15 cellular contexts compared by ENCODE assay signal in the genomic region with DNA sequence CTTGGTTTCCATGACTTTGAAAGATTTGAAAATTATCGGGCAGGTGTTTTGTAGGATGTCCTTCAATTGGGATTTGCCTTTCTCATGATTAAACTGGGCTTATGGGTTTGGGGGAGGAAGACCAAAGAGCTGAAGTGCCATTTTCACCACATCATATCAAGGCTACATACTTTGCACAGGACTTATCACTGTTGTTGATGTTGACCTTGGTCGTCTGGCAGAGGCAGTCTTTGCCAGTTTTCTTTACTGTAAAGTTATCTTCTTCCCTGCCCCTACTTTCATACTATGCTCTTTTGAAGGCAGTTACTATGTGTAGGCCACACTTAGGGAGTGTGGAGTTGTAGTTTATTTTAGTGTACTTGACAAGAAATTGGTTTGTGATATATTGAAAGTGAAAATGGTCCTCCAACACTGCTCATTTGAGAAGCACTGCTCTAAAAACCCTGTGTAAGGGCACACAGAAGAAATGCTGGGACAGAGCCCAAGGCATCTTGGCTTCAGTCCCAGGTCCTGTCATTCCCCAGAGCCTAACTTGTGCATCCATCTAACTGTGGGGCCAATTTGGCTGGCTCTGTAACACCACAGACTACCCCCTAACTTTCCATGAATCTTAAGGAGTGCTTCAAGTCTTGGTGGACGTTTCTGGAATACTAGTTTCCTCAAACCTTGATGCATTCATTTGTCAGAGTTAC.
DNase-seq lines count a peak whose midpoint lies in the region; ATAC-seq and TF ChIP-seq lines count a peak whose summit lies in the region.
"Had no signal": no experiment of that assay in that cellular context is flagged by ENCODE, and none has a peak within 500 bp of the region (broad histone marks: within the 10 kb centered on the region; RNA-seq: fewer than 3 reads in every experiment).

No MANE protein-coding gene starts in this region.

- no peaks in the 10 kb centered on the region for H3K27me3 Mint-ChIP-seq in CD4-positive, alpha-beta memory T cell
- no peaks in the 10 kb centered on the region for H3K27me3 Mint-ChIP-seq in activated T-helper 17 cell treated with anti-CD3 and anti-CD28 coated beads, Interleukin-2, amount 50 U/mL, for 72 hours

- H3K4me1 Mint-ChIP-seq in CD4-positive, alpha-beta memory T cell = peaks cover 0 to 4% (median 0%) of the 10 kb centered on the region in 4 donors
- H3K4me1 Mint-ChIP-seq in activated T-helper 17 cell treated with anti-CD3 and anti-CD28 coated beads, Interleukin-2, amount 50 U/mL, for 72 hours = no peaks in the 10 kb centered on the region

- H3K4me3 Mint-ChIP-seq in CD4-positive, alpha-beta memory T cell = no peak overlapping the region
- no peak overlapping the region for H3K4me3 Mint-ChIP-seq in activated T-helper 17 cell treated with anti-CD3 and anti-CD28 coated beads, Interleukin-2, amount 50 U/mL, for 72 hours

- H2AFZ ChIP-seq in fibroblast of lung (ENCODE audit: low read length) = no peak overlapping the region
- H2AFZ ChIP-seq: hepatocyte had no signal

- peak; percentile 54 for DNase-seq in A673 (ENCODE audit: low spot score)
- DNase-seq in NCI-H446 treated with DMSO at 0.1 percent for 48 hours (lab: John Stamatoyannopoulos, UW) = peak; percentile 84
- DNase-seq in fibroblast of lung (ENCODE audit: low read depth in 2 of 2) = peak; percentile 47 to 66
- DNase-seq in CD4-positive, alpha-beta memory T cell = no peak
- DNase-seq in NOMO-1 treated with dmso at 0.1 percent for 144 hours (lab: John Stamatoyannopoulos, UW; ENCODE audit: unreplicated experiment) = no peak
- DNase-seq: activated gamma-delta T cell; DMS79 treated with DMSO at 0.1 percent for 48 hours; HCEC 1CT; NCI-H187 treated with DMSO at 0.1 percent for 48 hours; stimulated activated CD4-positive, alpha-beta T cell treated with anti-CD3 and anti-CD28 coated beads, Interleukin-12 subunit alpha, Interleukin-12 subunit beta, amount 100 ng/mL, for 4 hours had no signal

- no peak overlapping the region for H3K9ac ChIP-seq in fibroblast of lung (ENCODE audit: insufficient read depth, low read length)

- intact Hi-C loops in A673 (cut with micrococcal nuclease; ENCODE audit: unreplicated experiment) = no loop called here
- intact Hi-C loops in CD4-positive, alpha-beta memory T cell (cut with micrococcal nuclease) = no loop called here

- H3K9me3 ChIP-seq in A673 (ENCODE audit: low read depth, low read length, poor library complexity, severe bottlenecking) = no peaks in the 10 kb centered on the region
- no peaks in the 10 kb centered on the region for H3K9me3 ChIP-seq in fibroblast of lung (ENCODE audit: control insufficient read depth, insufficient read depth, low read depth, low read length)
- no peaks in the 10 kb centered on the region for H3K9me3 ChIP-seq in muscle layer of duodenum (ENCODE audit: control insufficient read depth in 1 of 2, low read length in 2 of 2)
- H3K9me3 ChIP-seq in CD4-positive, alpha-beta memory T cell (ENCODE audit: control insufficient read depth in 1 of 2, low read length in 2 of 2) = no peaks in the 10 kb centered on the region
- H3K9me3 ChIP-seq: vagina had no signal

- CTCF ChIA-PET in A673 (lab: Charles Lee) = no interaction called here
- CTCF ChIA-PET in CD4-positive, alpha-beta memory T cell (lab: Charles Lee; ENCODE audit: partially characterized antibody) = interaction anchor here (1.6 kb wide), 1 partner anchor 49 kb away, joined by 3 read pairs; no protein-coding TSS in a partner anchor

- H3K36me3 ChIP-seq in A673 (ENCODE audit: insufficient read depth, low read length, poor library complexity, severe bottlenecking) (no peaks in the 10 kb centered on the region), fibroblast of lung (ENCODE audit: control insufficient read depth, insufficient read depth, low read length) (no peaks in the 10 kb centered on the region), muscle layer of duodenum (ENCODE audit: control insufficient read depth in 1 of 2, insufficient read depth in 2 of 2, low read length in 2 of 2) (no peaks in the 10 kb centered on the region)
- H3K36me3 ChIP-seq in CD4-positive, alpha-beta memory T cell (ENCODE audit: insufficient read depth, low read length) = no peaks in the 10 kb centered on the region
- H3K36me3 ChIP-seq: vagina had no signal

- H3K4me3 ChIP-seq in A673 (ENCODE audit: low read depth, low read length, poor library complexity, severe bottlenecking) = no peak overlapping the region
- H3K4me3 ChIP-seq in fibroblast of lung (replicated peaks in 1 of 4; ENCODE audit: control extremely low read depth in 1 of 4, insufficient read depth in 1 of 4, low read depth in 3 of 4, low read length in 4 of 4) = no peak overlapping the region
- no peak overlapping the region for H3K4me3 ChIP-seq in muscle layer of duodenum (ENCODE audit: low read depth in 1 of 2, low read length in 2 of 2)
- no peak overlapping the region for H3K4me3 ChIP-seq in CD4-positive, alpha-beta memory T cell (ENCODE audit: low read length in 2 of 2)
- H3K4me3 ChIP-seq: hepatocyte, vagina had no signal

- H4K20me1 ChIP-seq in fibroblast of lung (ENCODE audit: control insufficient read depth, extremely low read depth, insufficient read depth, low read length) = no peaks in the 10 kb centered on the region

- no peak for ATAC-seq in activated T-helper 17 cell treated with anti-CD3 and anti-CD28 coated beads, Interleukin-2, amount 50 U/mL, for 72 hours (replicated peaks)
- ATAC-seq in HG03095 (IDR thresholded peaks at IDR 0.05; ENCODE audit: unreplicated experiment) = no peak

- peaks cover 20% of the 10 kb centered on the region for H3K4me1 ChIP-seq in A673 (ENCODE audit: insufficient read depth, low read length, poor library complexity, severe bottlenecking)
- peaks cover 8% of the 10 kb centered on the region for H3K4me1 ChIP-seq in fibroblast of lung (ENCODE audit: control insufficient read depth, extremely low read depth, insufficient read depth, low read length)
- H3K4me1 ChIP-seq in muscle layer of duodenum (ENCODE audit: control insufficient read depth in 1 of 2, insufficient read depth in 2 of 2, low read length in 2 of 2) = no peaks in the 10 kb centered on the region
- no peaks in the 10 kb centered on the region for H3K4me1 ChIP-seq in CD4-positive, alpha-beta memory T cell (ENCODE audit: insufficient read depth, low read length)

- POLR2A ChIA-PET in A673 (lab: Charles Lee; ENCODE audit: low non-redundant PET) = no interaction called here
- POLR2A ChIA-PET in CD4-positive, alpha-beta memory T cell (lab: Charles Lee; ENCODE audit: partially characterized antibody) = no interaction called here

- no TSS peak for BruUV-seq in A673 (replicated peaks; lab: Mats Ljungman, UMichigan)

- peaks cover 0 to 4% of the 10 kb centered on the region in 2 donors for H3K36me3 Mint-ChIP-seq in CD4-positive, alpha-beta memory T cell
- H3K36me3 Mint-ChIP-seq in activated T-helper 17 cell treated with anti-CD3 and anti-CD28 coated beads, Interleukin-2, amount 50 U/mL, for 72 hours (ENCODE audit: low read depth) = no peaks in the 10 kb centered on the region

- no peaks in the 10 kb centered on the region for H3K27me3 ChIP-seq in A673 (replicated peaks; ENCODE audit: insufficient read depth, low read depth, low read length, poor library complexity)
- no peaks in the 10 kb centered on the region for H3K27me3 ChIP-seq in fibroblast of lung (ENCODE audit: control insufficient read depth, insufficient read depth, low read length)
- no peaks in the 10 kb centered on the region for H3K27me3 ChIP-seq in muscle layer of duodenum (ENCODE audit: low read depth, low read length)
- no peaks in the 10 kb centered on the region for H3K27me3 ChIP-seq in CD4-positive, alpha-beta memory T cell (ENCODE audit: insufficient read depth, low read length)
- H3K27me3 ChIP-seq: hepatocyte, vagina had no signal

- H3K27ac Mint-ChIP-seq in CD4-positive, alpha-beta memory T cell = no peak overlapping the region
- H3K27ac Mint-ChIP-seq in activated T-helper 17 cell treated with anti-CD3 and anti-CD28 coated beads, Interleukin-2, amount 50 U/mL, for 72 hours = no peak overlapping the region

- H3K27ac ChIP-seq in A673 (ENCODE audit: low read depth, low read length, poor library complexity, severe bottlenecking) (no peak overlapping the region), fibroblast of lung (ENCODE audit: insufficient read depth, low read length) (no peak overlapping the region), muscle layer of duodenum (ENCODE audit: low read length) (peak overlapping the region; percentile 0)
- no peak overlapping the region for H3K27ac ChIP-seq in CD4-positive, alpha-beta memory T cell (ENCODE audit: low read depth, low read length)
- H3K27ac ChIP-seq: hepatocyte, vagina had no signal

- no peak for TF ChIP-seq CTCF in A673 (conservative IDR thresholded peaks at IDR 0.05; ENCODE audit: low read depth, low read length)
- no peak for TF ChIP-seq CTCF in fibroblast of lung (conservative IDR thresholded peaks at IDR 0.05 in 1 of 2, IDR thresholded peaks at IDR 0.05 in 1 of 2; ENCODE audit: low read depth in 1 of 2, low read length in 2 of 2)

- H3K4me2 ChIP-seq in fibroblast of lung (ENCODE audit: extremely low read depth, insufficient read depth, low read length) = no peak overlapping the region
- H3K4me2 ChIP-seq: hepatocyte had no signal

- no peaks in the 10 kb centered on the region for H3K9me3 Mint-ChIP-seq in CD4-positive, alpha-beta memory T cell
- H3K9me3 Mint-ChIP-seq in activated T-helper 17 cell treated with anti-CD3 and anti-CD28 coated beads, Interleukin-2, amount 50 U/mL, for 72 hours = no peaks in the 10 kb centered on the region

- H3K79me2 ChIP-seq in fibroblast of lung (ENCODE audit: control insufficient read depth, insufficient read depth, low read length) = no peaks in the 10 kb centered on the region
- H3K79me2 ChIP-seq: hepatocyte had no signal

Comparison
In these comparisons a context has a peak if more than half of its experiments do, and no peak if none do; other contexts are left out.
1. DNase-seq: peak in A673 (single experiment), NCI-H446 treated with DMSO at 0.1 percent for 48 hours (single experiment) and fibroblast of lung (2 of 2); none in CD4-positive, alpha-beta memory T cell (0 of 5) and NOMO-1 treated with dmso at 0.1 percent for 144 hours (single experiment).